22 cellular contexts compared by ENCODE assay signal in the genomic region with DNA sequence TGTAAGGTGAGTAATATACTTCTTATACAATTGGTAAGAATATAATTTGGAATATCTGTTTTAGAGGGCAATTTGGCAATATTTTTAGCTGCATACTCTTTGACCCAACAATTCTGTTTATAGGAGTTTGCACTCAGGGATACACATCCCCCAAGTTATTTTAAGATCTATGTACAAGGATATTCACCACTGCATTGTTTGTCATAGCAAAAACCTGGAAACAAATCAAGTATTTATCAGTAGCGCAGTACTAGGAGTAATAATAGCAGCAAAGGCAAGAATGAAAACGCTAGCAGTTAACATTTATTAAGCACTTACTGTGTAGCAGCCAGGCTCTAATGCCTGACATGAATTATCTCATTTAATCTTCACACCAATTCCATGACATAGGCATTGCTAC.
"Had no signal": no experiment of that assay in that cellular context is flagged by ENCODE, and none has a peak within 500 bp of the region (broad histone marks: within the 10 kb centered on the region; RNA-seq: fewer than 3 reads in every experiment).

No MANE protein-coding gene starts in this region.

- H3K27me3 ChIP-seq: adrenal gland had no signal

- H3K9me3 ChIP-seq: adrenal gland had no signal

- H3K36me3 ChIP-seq: adrenal gland had no signal

- H3K27ac Mint-ChIP-seq: activated CD4-positive, alpha-beta memory T cell treated with anti-CD3 and anti-CD28 coated beads, Interleukin-2, amount 10 ng/mL, durations not matched to agents 7 days and 5 days; activated CD4-positive, alpha-beta T cell treated with anti-CD3 and anti-CD28 coated beads, Interleukin-2, amount 10 ng/mL, durations not matched to agents 7 days and 5 days; activated naive CD8-positive, alpha-beta T cell treated with anti-CD3 and anti-CD28 coated beads, Interleukin-2, amount 10 ng/mL, durations not matched to agents 7 days and 5 days; T-cell had no signal

- H3K4me3 ChIP-seq: adrenal gland, K562, SK-N-MC had no signal

- H3K27ac ChIP-seq: adrenal gland, SK-N-MC, VCaP had no signal

- H3K36me3 Mint-ChIP-seq: activated naive CD8-positive, alpha-beta T cell treated with anti-CD3 and anti-CD28 coated beads, Interleukin-2, amount 10 ng/mL, durations not matched to agents 7 days and 5 days; T-cell had no signal

- H3K4me3 Mint-ChIP-seq: activated CD4-positive, alpha-beta memory T cell treated with anti-CD3 and anti-CD28 coated beads, Interleukin-2, amount 10 ng/mL, durations not matched to agents 7 days and 5 days; activated CD4-positive, alpha-beta T cell treated with anti-CD3 and anti-CD28 coated beads, Interleukin-2, amount 10 ng/mL, durations not matched to agents 7 days and 5 days; activated naive CD8-positive, alpha-beta T cell treated with anti-CD3 and anti-CD28 coated beads, Interleukin-2, amount 10 ng/mL, durations not matched to agents 7 days and 5 days; T-cell had no signal

- DNase-seq: activated CD4-positive, alpha-beta memory T cell treated with anti-CD3 and anti-CD28 coated beads, Interleukin-2, amount 10 ng/mL, durations not matched to agents 7 days and 5 days; activated CD4-positive, alpha-beta T cell treated with anti-CD3 and anti-CD28 coated beads, Interleukin-2, amount 10 ng/mL, durations not matched to agents 7 days and 5 days; activated CD4-positive, CD25-positive, alpha-beta regulatory T cell; activated CD8-positive, alpha-beta memory T cell treated with anti-CD3 and anti-CD28 coated beads, Interleukin-2, amount 50 U/mL, for 4 hours; activated naive CD4-positive, alpha-beta T cell treated with anti-CD3 and anti-CD28 coated beads, Interleukin-2, amount 50 U/mL, for 16 hours; activated naive CD8-positive, alpha-beta T cell treated with anti-CD3 and anti-CD28 coated beads, Interleukin-2, amount 10 ng/mL, durations not matched to agents 7 days and 5 days; activated T-cell treated with anti-CD3 and anti-CD28 coated beads, Interleukin-2, amount 50 U/mL, for 1 hour; adrenal gland; anterior cingulate cortex; Karpas-422; MM.1S; NCI-H1105 treated with DMSO at 0.1 percent for 48 hours; NCI-H1436 treated with DMSO at 0.1 percent for 48 hours; NCI-H187; NCI-H2081; NCI-H446; NCI-H524; PC-3; T-cell had no signal

- H3K9me3 Mint-ChIP-seq: activated CD4-positive, alpha-beta memory T cell treated with anti-CD3 and anti-CD28 coated beads, Interleukin-2, amount 10 ng/mL, durations not matched to agents 7 days and 5 days; activated CD4-positive, alpha-beta T cell treated with anti-CD3 and anti-CD28 coated beads, Interleukin-2, amount 10 ng/mL, durations not matched to agents 7 days and 5 days; activated naive CD8-positive, alpha-beta T cell treated with anti-CD3 and anti-CD28 coated beads, Interleukin-2, amount 10 ng/mL, durations not matched to agents 7 days and 5 days; T-cell had no signal

- ATAC-seq: K562, PC-3, T-cell had no signal
